37 cellular contexts compared by ENCODE assay signal in the genomic region with DNA sequence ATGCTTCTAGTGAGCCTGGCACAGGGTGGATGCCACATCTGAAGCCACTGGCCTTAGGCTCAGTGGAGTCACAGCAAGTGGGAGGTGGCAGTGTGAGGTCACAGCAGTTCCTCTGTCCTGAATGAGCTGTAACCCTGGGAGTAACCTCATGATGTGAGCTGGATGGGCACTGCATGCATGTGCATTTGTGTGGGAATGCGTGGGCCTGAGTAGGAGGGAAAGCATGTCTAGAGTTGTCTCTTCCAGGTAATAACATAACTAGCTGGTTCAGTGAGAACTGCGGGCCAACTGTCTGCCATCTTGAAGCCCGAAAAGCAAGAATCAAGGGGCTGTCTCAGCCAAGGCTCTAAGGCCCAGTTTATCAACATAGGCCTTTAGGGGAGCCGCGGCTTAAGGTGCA. TPM values are rescaled to one million over a fixed set of nuclear protein-coding genes. Genes with fewer than 3 reads are reported as not detected.
"Had no signal": no experiment of that assay in that cellular context is flagged by ENCODE, and none has a peak within 500 bp of the region (broad histone marks: within the 10 kb centered on the region; RNA-seq: fewer than 3 reads in every experiment).

No MANE protein-coding gene starts in this region.

- H3K4me1 Mint-ChIP-seq: activated CD4-positive, alpha-beta memory T cell treated with anti-CD3 and anti-CD28 coated beads, Interleukin-2, amount 10 ng/mL, durations not matched to agents 7 days and 5 days; activated CD4-positive, alpha-beta T cell treated with anti-CD3 and anti-CD28 coated beads for 36 hours; activated CD4-positive, alpha-beta T cell treated with anti-CD3 and anti-CD28 coated beads, Interleukin-2, amount 10 ng/mL, durations not matched to agents 7 days and 5 days; activated naive CD4-positive, alpha-beta T cell treated with anti-CD3 and anti-CD28 coated beads, Interleukin-2, amount 50 U/mL, for 24 hours; activated naive CD8-positive, alpha-beta T cell treated with anti-CD3 and anti-CD28 coated beads for 36 hours; activated naive CD8-positive, alpha-beta T cell treated with anti-CD3 and anti-CD28 coated beads, Interleukin-2, amount 50 U/mL, for 24 hours; T-helper 17 cell had no signal

- H3K36me3 Mint-ChIP-seq: activated naive CD4-positive, alpha-beta T cell treated with anti-CD3 and anti-CD28 coated beads, Interleukin-2, amount 50 U/mL, for 24 hours; activated naive CD8-positive, alpha-beta T cell treated with anti-CD3 and anti-CD28 coated beads for 36 hours had no signal

- H3K36me3 ChIP-seq: adrenal gland, cardiac muscle cell, colonic mucosa, esophagus squamous epithelium, gastroesophageal sphincter had no signal

- H3K27ac ChIP-seq: adrenal gland, body of pancreas, cardiac muscle cell, colonic mucosa, epithelial cell of prostate, esophagus squamous epithelium, gastroesophageal sphincter had no signal

- H3K4me3 ChIP-seq: adrenal gland, body of pancreas, cardiac muscle cell, colonic mucosa, esophagus squamous epithelium, gastroesophageal sphincter had no signal

- FAIRE-seq: endometrium, endothelial cell of umbilical vein had no signal

- H3K27me3 Mint-ChIP-seq: activated CD4-positive, alpha-beta T cell treated with anti-CD3 and anti-CD28 coated beads for 36 hours; activated CD4-positive, alpha-beta T cell treated with anti-CD3 and anti-CD28 coated beads, Interleukin-2, amount 10 ng/mL, durations not matched to agents 7 days and 5 days; activated naive CD4-positive, alpha-beta T cell treated with anti-CD3 and anti-CD28 coated beads, Interleukin-2, amount 50 U/mL, for 24 hours; activated naive CD8-positive, alpha-beta T cell treated with anti-CD3 and anti-CD28 coated beads for 36 hours; activated naive CD8-positive, alpha-beta T cell treated with anti-CD3 and anti-CD28 coated beads, Interleukin-2, amount 50 U/mL, for 24 hours had no signal

- H3K9me3 ChIP-seq: adrenal gland, body of pancreas, colonic mucosa, gastroesophageal sphincter had no signal

- DNase-seq: activated CD4-positive, alpha-beta memory T cell treated with anti-CD3 and anti-CD28 coated beads, Interleukin-2, amount 10 ng/mL, durations not matched to agents 7 days and 5 days; activated CD4-positive, alpha-beta T cell treated with anti-CD3 and anti-CD28 coated beads for 36 hours; activated CD4-positive, alpha-beta T cell treated with anti-CD3 and anti-CD28 coated beads, Interleukin-2, amount 10 ng/mL, durations not matched to agents 7 days and 5 days; activated CD4-positive, alpha-beta T cell treated with anti-CD3 and anti-CD28 coated beads, Interleukin-2, amount 50 U/mL, for 4 hours; activated CD4-positive, CD25-positive, alpha-beta regulatory T cell; activated CD4-positive, CD25-positive, alpha-beta regulatory T cell treated with anti-CD3 and anti-CD28 coated beads, Interleukin-2, amount 50 U/mL, for 72 hours; activated CD8-positive, alpha-beta memory T cell treated with anti-CD3 and anti-CD28 coated beads, Interleukin-2, amount 50 U/mL, for 48 hours; activated effector memory CD4-positive, alpha-beta T cell treated with anti-CD3 and anti-CD28 coated beads, Interleukin-2, amount 50 U/mL, for 16 hours; activated naive CD4-positive, alpha-beta T cell treated with anti-CD3 and anti-CD28 coated beads for 36 hours; activated naive CD8-positive, alpha-beta T cell treated with anti-CD3 and anti-CD28 coated beads for 36 hours; activated naive CD8-positive, alpha-beta T cell treated with anti-CD3 and anti-CD28 coated beads, Interleukin-2, amount 50 U/mL, for 24 hours; activated T-cell treated with anti-CD3 and anti-CD28 coated beads for 4 hours; activated T-cell treated with anti-CD3 and anti-CD28 coated beads, Interleukin-2, amount 50 U/mL, for 48 hours; adrenal gland; amygdala; aorta; body of pancreas; central memory CD4-positive, alpha-beta T cell; cerebellar nuclear complex; colonic mucosa; effector CD8-positive, alpha-beta T cell; esophagus squamous epithelium; foreskin melanocyte; T-helper 1 cell; T-helper 17 cell; T1000 had no signal

- H3K27ac Mint-ChIP-seq: activated CD4-positive, alpha-beta memory T cell treated with anti-CD3 and anti-CD28 coated beads, Interleukin-2, amount 10 ng/mL, durations not matched to agents 7 days and 5 days; activated CD4-positive, alpha-beta T cell treated with anti-CD3 and anti-CD28 coated beads for 36 hours; activated CD4-positive, alpha-beta T cell treated with anti-CD3 and anti-CD28 coated beads, Interleukin-2, amount 10 ng/mL, durations not matched to agents 7 days and 5 days; activated naive CD4-positive, alpha-beta T cell treated with anti-CD3 and anti-CD28 coated beads for 36 hours; activated naive CD4-positive, alpha-beta T cell treated with anti-CD3 and anti-CD28 coated beads, Interleukin-2, amount 50 U/mL, for 24 hours; activated naive CD8-positive, alpha-beta T cell treated with anti-CD3 and anti-CD28 coated beads for 36 hours; activated naive CD8-positive, alpha-beta T cell treated with anti-CD3 and anti-CD28 coated beads, Interleukin-2, amount 50 U/mL, for 24 hours; activated T-helper 1 cell treated with anti-CD3 and anti-CD28 coated beads, Interleukin-12 subunit alpha, Interleukin-12 subunit beta, Interleukin-2, Interleukin-4 antibody, amounts not matched to agents 30 ng/mL and 10 ng/mL and 1 ng/mL, durations not matched to agents 14 hours and 24 hours and 36 hours; activated T-helper 2 cell treated with anti-CD3 and anti-CD28 coated beads, Interferon-gamma antibody, Interleukin-2, Interleukin-4, amounts not matched to agents 10 μg/mL and 5 μg/mL and 100 μg/mL, durations not matched to agents 14 hours and 24 hours and 36 hours; T-helper 17 cell; T-helper 2 cell treated with Interferon-gamma antibody and Interleukin-4, amounts not matched to agents 5 μg/mL and 100 μg/mL, for 36 hours had no signal

- ATAC-seq: activated CD4-positive, alpha-beta T cell treated with anti-CD3 and anti-CD28 coated beads for 36 hours; activated naive CD8-positive, alpha-beta T cell treated with anti-CD3 and anti-CD28 coated beads, Interleukin-2, amount 50 U/mL, for 24 hours; body of pancreas; gastroesophageal sphincter; T-helper 17 cell had no signal

- H3K9me3 Mint-ChIP-seq: activated CD4-positive, alpha-beta memory T cell treated with anti-CD3 and anti-CD28 coated beads, Interleukin-2, amount 10 ng/mL, durations not matched to agents 7 days and 5 days; activated CD4-positive, alpha-beta T cell treated with anti-CD3 and anti-CD28 coated beads, Interleukin-2, amount 10 ng/mL, durations not matched to agents 7 days and 5 days; activated naive CD4-positive, alpha-beta T cell treated with anti-CD3 and anti-CD28 coated beads for 36 hours; activated naive CD4-positive, alpha-beta T cell treated with anti-CD3 and anti-CD28 coated beads, Interleukin-2, amount 50 U/mL, for 24 hours; activated naive CD8-positive, alpha-beta T cell treated with anti-CD3 and anti-CD28 coated beads for 36 hours; activated naive CD8-positive, alpha-beta T cell treated with anti-CD3 and anti-CD28 coated beads, Interleukin-2, amount 50 U/mL, for 24 hours; activated T-helper 1 cell treated with anti-CD3 and anti-CD28 coated beads, Interleukin-12 subunit alpha, Interleukin-12 subunit beta, Interleukin-2, Interleukin-4 antibody, amounts not matched to agents 30 ng/mL and 10 ng/mL and 1 ng/mL, durations not matched to agents 14 hours and 24 hours and 36 hours; activated T-helper 2 cell treated with anti-CD3 and anti-CD28 coated beads, Interferon-gamma antibody, Interleukin-2, Interleukin-4, amounts not matched to agents 10 μg/mL and 5 μg/mL and 100 μg/mL, durations not matched to agents 14 hours and 24 hours and 36 hours; T-helper 2 cell treated with Interferon-gamma antibody and Interleukin-4, amounts not matched to agents 5 μg/mL and 100 μg/mL, for 36 hours had no signal

- H3K4me1 ChIP-seq: adrenal gland, body of pancreas, colonic mucosa, esophagus squamous epithelium, gastroesophageal sphincter had no signal

- H3K4me3 Mint-ChIP-seq: activated CD4-positive, alpha-beta memory T cell treated with anti-CD3 and anti-CD28 coated beads, Interleukin-2, amount 10 ng/mL, durations not matched to agents 7 days and 5 days; activated CD4-positive, alpha-beta T cell treated with anti-CD3 and anti-CD28 coated beads for 36 hours; activated CD4-positive, alpha-beta T cell treated with anti-CD3 and anti-CD28 coated beads, Interleukin-2, amount 10 ng/mL, durations not matched to agents 7 days and 5 days; activated naive CD4-positive, alpha-beta T cell treated with anti-CD3 and anti-CD28 coated beads for 36 hours; activated naive CD4-positive, alpha-beta T cell treated with anti-CD3 and anti-CD28 coated beads, Interleukin-2, amount 50 U/mL, for 24 hours; activated naive CD8-positive, alpha-beta T cell treated with anti-CD3 and anti-CD28 coated beads for 36 hours; activated naive CD8-positive, alpha-beta T cell treated with anti-CD3 and anti-CD28 coated beads, Interleukin-2, amount 50 U/mL, for 24 hours; activated T-helper 1 cell treated with anti-CD3 and anti-CD28 coated beads, Interleukin-12 subunit alpha, Interleukin-12 subunit beta, Interleukin-2, Interleukin-4 antibody, amounts not matched to agents 30 ng/mL and 10 ng/mL and 1 ng/mL, durations not matched to agents 14 hours and 24 hours and 36 hours; T-helper 17 cell; T-helper 2 cell treated with Interferon-gamma antibody and Interleukin-4, amounts not matched to agents 5 μg/mL and 100 μg/mL, for 36 hours had no signal

- H3K27me3 ChIP-seq: body of pancreas, cardiac muscle cell, colonic mucosa had no signal

RNA-seq across cellular contexts. Expression of gene HTR1D, which starts 27.1 kb away (rescaled TPM):
- total RNA-seq: activated CD4-positive, alpha-beta memory T cell treated with anti-CD3 and anti-CD28 coated beads, Interleukin-2, amount 10 ng/mL, durations not matched to agents 7 days and 5 days; activated CD4-positive, alpha-beta T cell treated with anti-CD3 and anti-CD28 coated beads for 36 hours; activated CD4-positive, alpha-beta T cell treated with anti-CD3 and anti-CD28 coated beads, Interleukin-2, amount 10 ng/mL, durations not matched to agents 7 days and 5 days; activated naive CD4-positive, alpha-beta T cell treated with anti-CD3 and anti-CD28 coated beads for 36 hours; activated naive CD8-positive, alpha-beta T cell treated with anti-CD3 and anti-CD28 coated beads for 36 hours; activated T-helper 1 cell treated with anti-CD3 and anti-CD28 coated beads, Interleukin-12 subunit alpha, Interleukin-12 subunit beta, Interleukin-2, Interleukin-4 antibody, amounts not matched to agents 30 ng/mL and 10 ng/mL and 1 ng/mL, durations not matched to agents 14 hours and 24 hours and 36 hours; activated T-helper 2 cell treated with anti-CD3 and anti-CD28 coated beads, Interferon-gamma antibody, Interleukin-2, Interleukin-4, amounts not matched to agents 10 μg/mL and 5 μg/mL and 100 μg/mL, durations not matched to agents 14 hours and 24 hours and 36 hours; adrenal gland; aorta; body of pancreas; esophagus squamous epithelium; fibroblast of lung; T-helper 17 cell had no signal
- polyA plus RNA-seq: cardiac muscle cell, esophagus, fibroblast of lung had no signal
